In the genomic region with DNA sequence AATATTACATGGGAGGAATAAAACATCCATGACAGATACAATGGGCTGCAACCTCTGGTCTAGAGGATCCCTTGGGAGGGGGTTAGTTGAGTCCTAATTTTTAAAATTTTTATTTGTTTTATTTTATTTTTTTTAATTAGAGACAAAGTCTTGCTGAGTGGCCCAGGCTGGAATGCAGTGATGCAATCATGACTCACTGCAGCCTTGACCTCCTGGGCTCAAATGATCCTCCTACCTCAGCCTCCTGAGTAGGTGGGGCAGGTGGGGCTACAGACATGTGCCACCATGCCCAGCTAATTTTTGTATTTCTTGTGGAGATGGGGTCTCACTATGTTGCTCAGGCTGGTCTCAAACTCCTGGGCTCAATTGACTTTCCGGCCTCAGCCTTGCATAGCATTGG, we compare ENCODE assay signal across 1 cellular context.
TF ChIP-seq lines count a peak whose summit lies in the region.

No MANE protein-coding gene starts in this region.

TF ChIP-seq in HCT116, 20 proteins besides CTCF, POLR2A, EP300 and RAD21 (continued from another document):
- TF ChIP-seq, protein P1, sequence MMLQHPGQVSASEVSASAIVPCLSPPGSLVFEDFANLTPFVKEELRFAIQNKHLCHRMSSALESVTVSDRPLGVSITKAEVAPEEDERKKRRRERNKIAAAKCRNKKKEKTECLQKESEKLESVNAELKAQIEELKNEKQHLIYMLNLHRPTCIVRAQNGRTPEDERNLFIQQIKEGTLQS (IDR thresholded peaks at IDR 0.05) = peak; percentile 85
